ENCODE assay signal across 8 cellular contexts in genomic region chr2:150485114-150485870, GRCh38. TPM values are rescaled to one million over a fixed set of nuclear protein-coding genes. Genes with fewer than 3 reads are reported as not detected.
DNase-seq lines count a peak whose midpoint lies in the region; ATAC-seq and TF ChIP-seq lines count a peak whose summit lies in the region.

No MANE protein-coding gene starts in this region.

- DNase-seq in GM13977 (ENCODE audit: low spot score) (peak; percentile 34), SK-N-DZ (ENCODE audit: low spot score) (peak; percentile 77), foreskin keratinocyte (peak; percentile 70 to 81), neural crest cell (ENCODE audit: low read depth, low spot score) (peak; percentile 54), activated gamma-delta T cell (lab: John Stamatoyannopoulos, UW) (no peak)
- DNase-seq in stimulated activated CD4-positive, alpha-beta T cell treated with anti-CD3 and anti-CD28 coated beads, Interleukin-4, amount 100 ng/mL, for 4 hours, result no peak
- no peak for DNase-seq in activated CD4-positive, CD25-positive, alpha-beta regulatory T cell treated with anti-CD3 and anti-CD28 coated beads, Interleukin-2, amount 50 U/mL, for 72 hours

- peak overlapping the region; percentile 98 for H3K27ac Mint-ChIP-seq in neural crest cell (ENCODE audit: unreplicated experiment)

- peak overlapping the region; percentile 100 for H3K4me3 Mint-ChIP-seq in neural crest cell

- H3K27ac ChIP-seq in foreskin keratinocyte, result peak overlapping the region; percentile 94

- TF ChIP-seq EP300 in Ishikawa (IDR thresholded peaks at IDR 0.05; ENCODE audit: borderline replicate concordance), result no peak; the same call in 1 of the 2 replicates

- in situ Hi-C loops in GM13977 (cut with MboI; ENCODE audit: low pct_unique_long_range_greater_than_20kb, low sequenced_read_pairs, unreplicated experiment), result loop anchor here (25.0 kb wide), 1 partner anchor 898 kb away; the partner anchor contains the start of gene MMADHC

- TF ChIP-seq CTCF in GM13977 (IDR thresholded peaks at IDR 0.05; ENCODE audit: extremely low read depth, insufficient read depth, missing control alignments) (no peak), foreskin keratinocyte (conservative IDR thresholded peaks at IDR 0.05) (peak; percentile 20), neural crest cell (conservative IDR thresholded peaks at IDR 0.05) (peak; percentile 47)

- no peaks in the 10 kb centered on the region for H3K9me3 Mint-ChIP-seq in neural crest cell

- no peak; the same call in 1 of the 2 replicates for TF ChIP-seq RAD21 in Ishikawa (IDR thresholded peaks at IDR 0.05; ENCODE audit: low read depth)

- peaks cover 3% of the 10 kb centered on the region for H3K27me3 Mint-ChIP-seq in neural crest cell (ENCODE audit: low read depth)

- H3K27me3 ChIP-seq in foreskin keratinocyte, result no peaks in the 10 kb centered on the region

- peak; percentile 40 for ATAC-seq in foreskin keratinocyte

- peaks cover 7% of the 10 kb centered on the region for H3K36me3 Mint-ChIP-seq in neural crest cell (ENCODE audit: low read depth)

- peaks cover 38% of the 10 kb centered on the region for H3K4me1 Mint-ChIP-seq in neural crest cell

- peaks cover 39% of the 10 kb centered on the region for H3K4me1 ChIP-seq in foreskin keratinocyte

TF ChIP-seq in Ishikawa, 13 proteins besides CTCF, POLR2A, EP300 and RAD21:
- TF ChIP-seq YY1 (IDR thresholded peaks at IDR 0.05; ENCODE audit: low read depth) (no peak), MAX (IDR thresholded peaks at IDR 0.05) (peak; percentile 38), TEAD4 (IDR thresholded peaks at IDR 0.05) (peak; percentile 22; the same call in 1 of the 2 replicates), CREB1 (IDR thresholded peaks at IDR 0.05; ENCODE audit: low read depth) (no peak), TAF1 (IDR thresholded peaks at IDR 0.05; ENCODE audit: low read depth) (no peak; the same call in 1 of the 2 replicates), CEBPB (IDR thresholded peaks at IDR 0.05) (no peak), TCF12 (IDR thresholded peaks at IDR 0.05; ENCODE audit: low read depth) (no peak), NFIC (IDR thresholded peaks at IDR 0.05) (peak; percentile 49), EGR1 (IDR thresholded peaks at IDR 0.05) (no peak), REST (IDR thresholded peaks at IDR 0.05; ENCODE audit: low read depth) (no peak), ZBTB7A (IDR thresholded peaks at IDR 0.05; ENCODE audit: low read depth) (0 out of 2 replicates have a peak, but pooled peaks have one; percentile 18), FOXM1 (IDR thresholded peaks at IDR 0.05; ENCODE audit: borderline replicate concordance, low read depth) (no peak)
- TF ChIP-seq, protein P1, sequence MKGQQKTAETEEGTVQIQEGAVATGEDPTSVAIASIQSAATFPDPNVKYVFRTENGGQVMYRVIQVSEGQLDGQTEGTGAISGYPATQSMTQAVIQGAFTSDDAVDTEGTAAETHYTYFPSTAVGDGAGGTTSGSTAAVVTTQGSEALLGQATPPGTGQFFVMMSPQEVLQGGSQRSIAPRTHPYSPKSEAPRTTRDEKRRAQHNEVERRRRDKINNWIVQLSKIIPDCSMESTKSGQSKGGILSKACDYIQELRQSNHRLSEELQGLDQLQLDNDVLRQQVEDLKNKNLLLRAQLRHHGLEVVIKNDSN (IDR thresholded peaks at IDR 0.05), result no peak

RNA-seq across cellular contexts. Expression of gene RND3, which starts 2.2 kb away (rescaled TPM):
- polyA plus RNA-seq in SK-N-DZ (2014; cell fraction: cytosol; rRNA removed), result 36.7 and 41.0 TPM in 2 replicates
- polyA plus RNA-seq in SK-N-DZ (2014; cell fraction: nucleus; rRNA removed), result 30.7 and 41.1 TPM in 2 replicates
- 60.8 and 61.3 TPM in 2 replicates for total RNA-seq in foreskin keratinocyte
- 23.7 and 29.0 TPM in 2 replicates for polyA plus RNA-seq in foreskin keratinocyte
- 49.7 and 54.3 TPM in 2 replicates for total RNA-seq in neural crest cell

Comparison
In these comparisons a context has a peak if more than half of its experiments do, and no peak if none do; other contexts are left out.
1. DNase-seq: peak in GM13977 (single experiment), SK-N-DZ (single experiment), foreskin keratinocyte (2 of 2) and neural crest cell (single experiment); none in stimulated activated CD4-positive, alpha-beta T cell treated with anti-CD3 and anti-CD28 coated beads, Interleukin-4, amount 100 ng/mL, for 4 hours (0 of 2), activated gamma-delta T cell (single experiment) and activated CD4-positive, CD25-positive, alpha-beta regulatory T cell treated with anti-CD3 and anti-CD28 coated beads, Interleukin-2, amount 50 U/mL, for 72 hours (single experiment).